Comparison of ENCODE assay signal across 11 cellular contexts in genomic region chr1:91751281-91751680, GRCh38.
DNase-seq lines count a peak whose midpoint lies in the region; ATAC-seq and TF ChIP-seq lines count a peak whose summit lies in the region.
"Had no signal": no experiment of that assay in that cellular context is flagged by ENCODE, and none has a peak within 500 bp of the region (broad histone marks: within the 10 kb centered on the region; RNA-seq: fewer than 3 reads in every experiment).

No MANE protein-coding gene starts in this region.

- 7 to 16% (median 13%) methylated on average over 3 of the region's 3 CpGs for WGBS in psoas muscle, 3 donors

- peaks cover 2% of the 10 kb centered on the region in 2 donors for H3K36me3 Mint-ChIP-seq in stimulated activated naive B cell treated with anti-CD40 and anti-IgM and Interleukin-4, amounts not matched to agents 10 μg/mL and 1 μg/mL and 100 μg/mL, for 72 hours

- H3K27me3 ChIP-seq in psoas muscle (ENCODE audit: insufficient read depth in 3 of 3, low read length in 2 of 3), result no peaks in the 10 kb centered on the region
- H3K27me3 ChIP-seq: BLaER1 had no signal

- H3K4me1 ChIP-seq in psoas muscle, result peaks cover 37% of the 10 kb centered on the region

- intact Hi-C loops in cardiac septum (cut with DNase I), result loop anchor here (2.0 kb wide), 1 partner anchor 100 kb away; no protein-coding TSS in a partner anchor
- intact Hi-C loops in psoas muscle (cut with DNase I), result loop anchor here in 1 of 2 donors (5.0 kb wide), 1 partner anchor 46 kb away; no protein-coding TSS in a partner anchor
- intact Hi-C loops in left colon (cut with DNase I, micrococcal nuclease), result no loop called here

- H3K9me3 Mint-ChIP-seq in stimulated activated naive B cell treated with anti-CD40 and anti-IgM and Interleukin-4, amounts not matched to agents 10 μg/mL and 1 μg/mL and 100 μg/mL, for 72 hours, result peaks cover 0 to 5% of the 10 kb centered on the region in 2 donors

- peaks cover 0 to 8% of the 10 kb centered on the region in 2 donors for H3K27me3 Mint-ChIP-seq in stimulated activated naive B cell treated with anti-CD40 and anti-IgM and Interleukin-4, amounts not matched to agents 10 μg/mL and 1 μg/mL and 100 μg/mL, for 72 hours
- H3K27me3 Mint-ChIP-seq: activated naive CD8-positive, alpha-beta T cell treated with anti-CD3 and anti-CD28 coated beads, Interleukin-2, amount 50 U/mL, for 24 hours had no signal

- no peak overlapping the region for H3K27ac ChIP-seq in psoas muscle
- H3K27ac ChIP-seq: BLaER1 had no signal

- in situ Hi-C loops in astrocyte of the cerebellum (cut with HindIII; ENCODE audit: low sequenced_read_pairs), result no loop called here

- H3K4me3 Mint-ChIP-seq in stimulated activated naive B cell treated with anti-CD40 and anti-IgM and Interleukin-4, amounts not matched to agents 10 μg/mL and 1 μg/mL and 100 μg/mL, for 72 hours, result no peak overlapping the region

- peaks cover 11 to 22% of the 10 kb centered on the region in 2 donors for H3K4me1 Mint-ChIP-seq in stimulated activated naive B cell treated with anti-CD40 and anti-IgM and Interleukin-4, amounts not matched to agents 10 μg/mL and 1 μg/mL and 100 μg/mL, for 72 hours

- no peak overlapping the region for H3K27ac Mint-ChIP-seq in stimulated activated naive B cell treated with anti-CD40 and anti-IgM and Interleukin-4, amounts not matched to agents 10 μg/mL and 1 μg/mL and 100 μg/mL, for 72 hours

- DNase-seq in AG20443 (ENCODE audit: low spot score), result peak; percentile 59
- DNase-seq in astrocyte of the cerebellum (ENCODE audit: low read depth), result peak; percentile 82
- DNase-seq in cardiac septum (ENCODE audit: low spot score), result peak; percentile 66
- DNase-seq in psoas muscle, result peak; percentile 40 to 65
- no peak for DNase-seq in COR-L47 (lab: John Stamatoyannopoulos, UW)
- no peak for DNase-seq in effector CD8-positive, alpha-beta T cell (lab: John Stamatoyannopoulos, UW)
- no peak for DNase-seq in left colon
- DNase-seq in stimulated activated naive B cell treated with anti-CD40 and anti-IgM and Interleukin-4, amounts not matched to agents 10 μg/mL and 1 μg/mL and 100 μg/mL, for 72 hours, result no peak
- DNase-seq: activated CD4-positive, alpha-beta T cell treated with anti-CD3 and anti-CD28 coated beads for 48 hours; activated naive CD8-positive, alpha-beta T cell treated with anti-CD3 and anti-CD28 coated beads, Interleukin-2, amount 50 U/mL, for 24 hours had no signal

- ATAC-seq in psoas muscle (peak; percentile 62 to 83 (median 78)), left colon (no peak)
- ATAC-seq in stimulated activated naive B cell treated with anti-CD40 and anti-IgM and Interleukin-4, amounts not matched to agents 10 μg/mL and 1 μg/mL and 100 μg/mL, for 72 hours (replicated peaks), result no peak
- ATAC-seq: activated naive CD8-positive, alpha-beta T cell treated with anti-CD3 and anti-CD28 coated beads, Interleukin-2, amount 50 U/mL, for 24 hours had no signal

- no peaks in the 10 kb centered on the region for H3K9me3 ChIP-seq in psoas muscle

- no peaks in the 10 kb centered on the region for H3K36me3 ChIP-seq in psoas muscle (ENCODE audit: insufficient read depth in 1 of 2, low read depth in 1 of 2)

- H3K4me3 ChIP-seq in astrocyte of the cerebellum (ENCODE audit: low read depth, low read length) (no peak overlapping the region), psoas muscle (no peak overlapping the region)
- H3K4me3 ChIP-seq: BLaER1 had no signal

- no peak for TF ChIP-seq CTCF in astrocyte of the cerebellum (IDR thresholded peaks at IDR 0.05; ENCODE audit: low read depth, low read length, missing control alignments)
- TF ChIP-seq CTCF in psoas muscle (IDR thresholded peaks at IDR 0.05), result no peak

Comparison
In these comparisons a context has a peak if more than half of its experiments do, and no peak if none do; other contexts are left out.
1. DNase-seq: peak in AG20443 (single experiment), astrocyte of the cerebellum (single experiment), cardiac septum (single experiment) and psoas muscle (2 of 2); none in COR-L47 (single experiment), effector CD8-positive, alpha-beta T cell (single experiment), left colon (0 of 2) and stimulated activated naive B cell treated with anti-CD40 and anti-IgM and Interleukin-4, amounts not matched to agents 10 μg/mL and 1 μg/mL and 100 μg/mL, for 72 hours (single experiment).
2. ATAC-seq: peak in psoas muscle (4 of 4); none in left colon (single experiment) and stimulated activated naive B cell treated with anti-CD40 and anti-IgM and Interleukin-4, amounts not matched to agents 10 μg/mL and 1 μg/mL and 100 μg/mL, for 72 hours (0 of 2).